13 cellular contexts compared by ENCODE assay signal in the genomic region with DNA sequence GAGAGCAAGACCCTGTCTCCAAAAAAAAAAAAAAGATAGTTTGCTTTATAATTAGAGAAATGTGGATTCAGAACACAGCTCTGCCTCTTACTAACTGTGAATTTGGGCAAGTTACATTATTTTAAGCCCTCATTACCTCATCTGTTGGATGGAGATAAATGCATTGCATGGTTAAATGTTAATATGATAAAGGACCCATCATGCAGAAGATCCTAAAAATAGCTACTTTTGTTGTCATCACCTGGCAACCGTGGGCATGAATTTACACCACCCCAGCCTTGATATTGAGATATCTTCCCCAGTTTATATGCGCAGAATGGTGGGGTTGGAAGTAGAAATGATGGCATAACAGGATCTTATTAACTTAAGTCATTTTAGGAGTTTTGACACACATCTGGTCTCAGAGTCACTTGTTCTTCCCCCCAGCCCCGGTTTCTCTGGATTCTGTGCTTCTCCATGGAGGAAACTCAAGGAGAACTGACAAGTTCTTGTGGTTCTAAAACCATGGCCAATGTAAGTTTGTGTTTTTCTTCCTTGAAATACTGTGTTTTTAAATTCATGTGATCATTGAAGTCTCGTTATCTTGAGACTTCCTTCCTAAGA.
"Had no signal": no experiment of that assay in that cellular context is flagged by ENCODE, and none has a peak within 500 bp of the region (broad histone marks: within the 10 kb centered on the region; RNA-seq: fewer than 3 reads in every experiment).

No MANE protein-coding gene starts in this region.

- H3K27ac Mint-ChIP-seq: activated naive CD8-positive, alpha-beta T cell; activated T-cell treated with anti-CD3 and anti-CD28 coated beads, Interleukin-2, amount 50 U/mL, for 24 hours; T-helper 17 cell had no signal

- H3K9me3 ChIP-seq: gastrocnemius medialis had no signal

- H3K9ac ChIP-seq: parathyroid adenoma had no signal

- H3K27me3 ChIP-seq: gastrocnemius medialis, hepatocyte, stomach had no signal

- H3K27me3 Mint-ChIP-seq: activated naive CD8-positive, alpha-beta T cell; activated T-cell treated with anti-CD3 and anti-CD28 coated beads, Interleukin-2, amount 50 U/mL, for 24 hours; naive B cell; T-helper 17 cell had no signal

- H3K4me3 ChIP-seq: gastrocnemius medialis, hepatocyte, stomach had no signal

- H3K79me2 ChIP-seq: hepatocyte, parathyroid adenoma had no signal

- H3K4me2 ChIP-seq: hepatocyte had no signal

- H3K27ac ChIP-seq: gastrocnemius medialis, hepatocyte, parathyroid adenoma, stomach had no signal

- FAIRE-seq: kidney, small intestine had no signal

- H3K4me1 ChIP-seq: parathyroid adenoma, stomach had no signal

- H3K4me1 Mint-ChIP-seq: naive B cell, T-helper 17 cell had no signal

- H3K4me3 Mint-ChIP-seq: activated naive CD8-positive, alpha-beta T cell; activated T-cell treated with anti-CD3 and anti-CD28 coated beads, Interleukin-2, amount 50 U/mL, for 24 hours; naive B cell; T-helper 17 cell had no signal

- DNase-seq: activated CD4-positive, alpha-beta T cell treated with anti-CD3 and anti-CD28 coated beads, Interleukin-2, amount 50 U/mL, for 4 hours; activated effector memory CD4-positive, alpha-beta T cell treated with anti-CD3 and anti-CD28 coated beads, Interleukin-2, amount 50 U/mL, for 16 hours; activated T-cell treated with anti-CD3 and anti-CD28 coated beads, Interleukin-2, amount 50 U/mL, for 24 hours; gastrocnemius medialis; kidney; naive B cell; small intestine; stomach; T-helper 17 cell had no signal

- ATAC-seq: activated CD4-positive, CD25-positive, alpha-beta regulatory T cell treated with anti-CD3 and anti-CD28 coated beads, Interleukin-2, amount 50 U/mL, for 24 hours; gastrocnemius medialis; T-helper 17 cell had no signal

- H2AFZ ChIP-seq: hepatocyte, parathyroid adenoma had no signal
